1 cellular context compared by ENCODE assay signal in genomic region chr2:64538764-64539433, GRCh38.
TF ChIP-seq lines count a peak whose summit lies in the region.

No MANE protein-coding gene starts in this region.

TF ChIP-seq in GM23338, 12 proteins besides CTCF, POLR2A, EP300 and RAD21:
- TF ChIP-seq STAT1 (IDR thresholded peaks at IDR 0.05; ENCODE audit: unreplicated experiment) (no peak), ZNF462 (CRISPR knock-in tag; IDR thresholded peaks at IDR 0.05) (no peak), ETS1 (IDR thresholded peaks at IDR 0.05) (no peak), ZNF114 (CRISPR knock-in tag; IDR thresholded peaks at IDR 0.05) (no peak), EZH2phosphoT487 (IDR thresholded peaks at IDR 0.05; ENCODE audit: unreplicated experiment) (no peak), ZNF331 (CRISPR knock-in tag; IDR thresholded peaks at IDR 0.05; ENCODE audit: low read depth) (no peak), POLR2AphosphoS5 (IDR thresholded peaks at IDR 0.05; ENCODE audit: low read depth) (no peak), EZH2 (IDR thresholded peaks at IDR 0.05; ENCODE audit: low read depth, unreplicated experiment) (no peak), CREB1 (CRISPR knock-in tag; IDR thresholded peaks at IDR 0.05; ENCODE audit: low read depth) (no peak), REST (IDR thresholded peaks at IDR 0.05; ENCODE audit: unreplicated experiment) (no peak), NANOG (IDR thresholded peaks at IDR 0.05; ENCODE audit: borderline replicate concordance) (no peak), JUNB (IDR thresholded peaks at IDR 0.05; ENCODE audit: unreplicated experiment) (no peak)
